In genomic region chr3:179825527-179826246, GRCh38 we compare ENCODE assay signal across 15 cellular contexts.
A peak's percentile ranks its signal among the peaks of the same experiment; 100 is the strongest.
DNase-seq lines count a peak whose midpoint lies in the region; TF ChIP-seq lines count a peak whose summit lies in the region.
"Had no signal": no experiment of that assay in that cellular context is flagged by ENCODE, and none has a peak within 500 bp of the region (broad histone marks: within the 10 kb centered on the region; RNA-seq: fewer than 3 reads in every experiment).

No MANE protein-coding gene starts in this region.

- in situ Hi-C loops in T47D (cut with HindIII; ENCODE audit: low pct_unique_long_range_greater_than_20kb, low sequenced_read_pairs): no loop called here

- no peak overlapping the region for H3K9ac ChIP-seq in iPS-20b (ENCODE audit: low read depth, low read length)

- no peaks in the 10 kb centered on the region for H3K9me3 ChIP-seq in breast epithelium
- no peaks in the 10 kb centered on the region for H3K9me3 ChIP-seq in iPS-20b (ENCODE audit: insufficient read depth, low read depth, low read length)
- H3K9me3 ChIP-seq in spleen: no peaks in the 10 kb centered on the region

- H3K4me1 ChIP-seq in breast epithelium: no peaks in the 10 kb centered on the region
- peaks cover 18% of the 10 kb centered on the region for H3K4me1 ChIP-seq in iPS-20b (ENCODE audit: insufficient read depth, low read length)
- H3K4me1 ChIP-seq in spleen: no peaks in the 10 kb centered on the region

- no peak overlapping the region for H3K27ac ChIP-seq in breast epithelium
- H3K27ac ChIP-seq in VCaP: peak overlapping the region; percentile 79
- peak overlapping the region; percentile 26 for H3K27ac ChIP-seq in iPS-20b (ENCODE audit: low read length)
- no peak overlapping the region for H3K27ac ChIP-seq in spleen

- DNase-seq in T47D (ENCODE audit: low read depth in 1 of 2, low spot score in 1 of 2): peak; percentile 46 to 96
- no peak for DNase-seq in breast epithelium (ENCODE audit: low spot score in 2 of 2)
- DNase-seq in NCI-H2196 (lab: John Stamatoyannopoulos, UW; ENCODE audit: unreplicated experiment): no peak
- no peak for DNase-seq in spleen
- DNase-seq in H7: no peak
- no peak for DNase-seq in DMS153 treated with DMSO at 0.1 percent for 48 hours (lab: John Stamatoyannopoulos, UW; ENCODE audit: unreplicated experiment)
- DNase-seq: COR-L47, DMS153, MM.1S, NCI-H1105, NCI-H2029, NCI-H2227 treated with DMSO at 0.1 percent for 48 hours, Right ventricle myocardium superior had no signal

- TF ChIP-seq CTCF in breast epithelium (IDR thresholded peaks at IDR 0.05) (no peak), VCaP (conservative IDR thresholded peaks at IDR 0.05) (no peak), spleen (IDR thresholded peaks at IDR 0.05 in 8 of 11, conservative IDR thresholded peaks at IDR 0.05 in 3 of 11) (no peak)

- no peaks in the 10 kb centered on the region for H3K36me3 ChIP-seq in breast epithelium
- H3K36me3 ChIP-seq in iPS-20b (ENCODE audit: insufficient read depth, low read depth, low read length): no peaks in the 10 kb centered on the region
- no peaks in the 10 kb centered on the region for H3K36me3 ChIP-seq in spleen
- no peaks in the 10 kb centered on the region for H3K36me3 ChIP-seq in H7 (replicated peaks; ENCODE audit: control insufficient read depth, insufficient read depth, low read length)

- WGBS in spleen, 5 donors: 74 to 83% (median 75%) methylated on average over 6 of the region's 6 CpGs

- no peak overlapping the region for H3K4me3 ChIP-seq in breast epithelium
- no peak overlapping the region for H3K4me3 ChIP-seq in iPS-20b (ENCODE audit: low read length)
- H3K4me3 ChIP-seq in spleen: no peak overlapping the region
- H3K4me3 ChIP-seq in H7 (ENCODE audit: insufficient read depth, low read depth, low read length): no peak overlapping the region

- intact Hi-C loops in breast epithelium (cut with DNase I; ENCODE audit: low total_unique reads) (no loop called here), spleen (cut with DNase I; ENCODE audit: low total_unique reads) (no loop called here)

- TF ChIP-seq POLR2A in breast epithelium (IDR thresholded peaks at IDR 0.05) (no peak), spleen (IDR thresholded peaks at IDR 0.05) (no peak)

- H3K27me3 ChIP-seq in breast epithelium (no peaks in the 10 kb centered on the region), iPS-20b (ENCODE audit: insufficient read depth, low read length) (no peaks in the 10 kb centered on the region), spleen (replicated peaks in 1 of 7) (peaks cover 0 to 13% (median 0%) of the 10 kb centered on the region in 7 donors), H7 (ENCODE audit: control insufficient read depth, insufficient read depth, low read length) (no peaks in the 10 kb centered on the region)

Comparison
In these comparisons a context has a peak if more than half of its experiments do, and no peak if none do; other contexts are left out.
1. DNase-seq: peak in T47D (2 of 2); none in breast epithelium (0 of 2), NCI-H2196 (single experiment), spleen (single experiment), H7 (single experiment) and DMS153 treated with DMSO at 0.1 percent for 48 hours (single experiment).
2. H3K27ac ChIP-seq: peak in VCaP (single experiment) and iPS-20b (single experiment); none in breast epithelium (0 of 2) and spleen (0 of 8).